1 cellular context compared by ENCODE assay signal in genomic region chr2:238339814-238340213, GRCh38.
TF ChIP-seq lines count a peak whose summit lies in the region.

No MANE protein-coding gene starts in this region.

TF ChIP-seq in HepG2, 621 proteins besides CTCF, POLR2A, EP300 and RAD21:
- TF ChIP-seq ZNF790 (CRISPR knock-in tag; IDR thresholded peaks at IDR 0.05; ENCODE audit: borderline replicate concordance): no peak
- no peak for TF ChIP-seq ZNF256 (CRISPR knock-in tag; conservative IDR thresholded peaks at IDR 0.05)
- no peak for TF ChIP-seq KLF9 (CRISPR knock-in tag; IDR thresholded peaks at IDR 0.05; ENCODE audit: low read depth)
- no peak for TF ChIP-seq FIP1L1 (IDR thresholded peaks at IDR 0.05; ENCODE audit: borderline replicate concordance, insufficient read depth, low read depth, low read length)
- peak; percentile 25; the same call in 1 of the 2 replicates for TF ChIP-seq ZBTB38 (CRISPR knock-in tag; IDR thresholded peaks at IDR 0.05)
- TF ChIP-seq ZBTB33 (CRISPR knock-in tag; IDR thresholded peaks at IDR 0.05): peak; percentile 97
- no peak for TF ChIP-seq SP4 (CRISPR knock-in tag; IDR thresholded peaks at IDR 0.05)
- TF ChIP-seq JUN (CRISPR knock-in tag; IDR thresholded peaks at IDR 0.05): no peak
- TF ChIP-seq ZNF547 (CRISPR knock-in tag; IDR thresholded peaks at IDR 0.05): no peak
- no peak for TF ChIP-seq ZNF354B (CRISPR knock-in tag; IDR thresholded peaks at IDR 0.05)
- TF ChIP-seq SPEN (CRISPR knock-in tag; IDR thresholded peaks at IDR 0.05; ENCODE audit: low read depth): no peak
- no peak for TF ChIP-seq FOXA1 (IDR thresholded peaks at IDR 0.05)
- TF ChIP-seq FOXA1 (CRISPR knock-in tag; IDR thresholded peaks at IDR 0.05): no peak
- TF ChIP-seq ZNF619 (CRISPR knock-in tag; IDR thresholded peaks at IDR 0.05): no peak
- TF ChIP-seq ZNF740 (CRISPR knock-in tag; IDR thresholded peaks at IDR 0.05): 0 out of 2 replicates have a peak, but pooled peaks have one; percentile 32
- TF ChIP-seq PATZ1 (CRISPR knock-in tag; IDR thresholded peaks at IDR 0.05): peak; percentile 52; the same call in 1 of the 2 replicates
- no peak for TF ChIP-seq ZNF234 (CRISPR knock-in tag; conservative IDR thresholded peaks at IDR 0.05)
- peak; percentile 62 for TF ChIP-seq STAG1 (CRISPR knock-in tag; IDR thresholded peaks at IDR 0.05)
- TF ChIP-seq ZNF281 (CRISPR knock-in tag; IDR thresholded peaks at IDR 0.05; ENCODE audit: borderline replicate concordance): no peak
- no peak for TF ChIP-seq ZNF225 (CRISPR knock-in tag; IDR thresholded peaks at IDR 0.05)
- TF ChIP-seq MXD1 (CRISPR knock-in tag; IDR thresholded peaks at IDR 0.05): no peak
- TF ChIP-seq SMC3 (IDR thresholded peaks at IDR 0.05; ENCODE audit: low read length): peak; percentile 48; the same call in 1 of the 2 replicates
- TF ChIP-seq NFAT5 (CRISPR knock-in tag; IDR thresholded peaks at IDR 0.05): no peak
- no peak for TF ChIP-seq GATA4 (IDR thresholded peaks at IDR 0.05; ENCODE audit: borderline replicate concordance, low read depth)
- no peak for TF ChIP-seq ZNF816 (CRISPR knock-in tag; IDR thresholded peaks at IDR 0.05; ENCODE audit: borderline replicate concordance)
- TF ChIP-seq SNAPC4 (CRISPR knock-in tag; IDR thresholded peaks at IDR 0.05): no peak
